ENCODE assay signal across 11 cellular contexts in the genomic region with DNA sequence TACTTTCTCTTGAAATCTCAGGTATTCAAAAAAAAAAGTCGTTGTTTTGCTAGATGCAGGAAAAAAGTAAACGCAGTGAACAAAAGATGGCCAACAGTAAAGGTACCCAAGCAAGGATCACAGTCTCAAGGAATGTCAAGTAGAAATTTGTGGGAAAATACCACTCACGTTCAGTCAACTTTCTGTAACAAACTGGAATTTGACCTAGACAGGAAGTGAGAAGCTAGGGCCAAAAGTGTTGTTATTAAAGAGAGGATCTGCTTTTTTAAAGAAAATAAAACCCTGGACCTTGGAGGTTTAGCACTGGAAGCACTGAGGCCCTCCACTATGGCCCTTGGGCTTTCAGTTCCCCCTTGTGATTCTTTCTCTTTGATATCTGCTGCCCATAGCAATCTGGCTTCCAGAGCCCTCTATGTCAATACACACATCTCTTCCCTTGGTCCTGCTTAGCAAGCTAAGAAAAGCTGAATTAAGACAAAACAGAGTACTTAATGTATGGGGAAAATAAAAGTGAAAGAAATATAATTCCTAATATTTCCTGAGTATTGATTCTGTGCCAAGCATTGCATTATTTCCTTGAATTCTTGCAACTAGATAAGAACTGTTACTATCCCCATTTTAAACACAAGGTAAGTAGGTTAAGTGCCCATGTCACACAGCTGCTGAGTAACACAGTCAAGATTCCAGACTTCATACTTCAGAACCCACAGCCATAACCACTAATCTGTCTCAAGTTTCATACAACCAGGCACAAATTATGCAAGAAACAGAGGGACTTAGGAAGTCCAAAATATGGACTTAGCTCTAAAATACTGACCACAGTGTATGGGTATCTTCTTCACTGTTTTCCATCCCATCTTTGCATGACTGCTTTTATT. TPM values are rescaled to one million over a fixed set of nuclear protein-coding genes. Genes with fewer than 3 reads are reported as not detected.
DNase-seq lines count a peak whose midpoint lies in the region; ATAC-seq and TF ChIP-seq lines count a peak whose summit lies in the region.
"Had no signal": no experiment of that assay in that cellular context is flagged by ENCODE, and none has a peak within 500 bp of the region (broad histone marks: within the 10 kb centered on the region; RNA-seq: fewer than 3 reads in every experiment).

No MANE protein-coding gene starts in this region.

- no peak overlapping the region for H3K18ac ChIP-seq in mesendoderm (ENCODE audit: low read length)

- no peak overlapping the region for H4K5ac ChIP-seq in mesendoderm (ENCODE audit: low read length)

- H3K4me3 ChIP-seq in ascending aorta (peak overlapping the region in 1 of 2 donors; percentile 69), mesendoderm (ENCODE audit: low read length) (no peak overlapping the region)

- no peaks in the 10 kb centered on the region for H3K9me3 ChIP-seq in ascending aorta

- no peak for TF ChIP-seq POLR2A in erythroblast (IDR thresholded peaks at IDR 0.05; ENCODE audit: low read length)

- H4K8ac ChIP-seq in mesendoderm (ENCODE audit: low read depth, low read length) = no peak overlapping the region

- WGBS in mesendoderm (ENCODE audit: extremely low coverage, insufficient coverage, low lambda C conversion rate) = no CpG with 5 or more reads among the region's 3 CpGs

- peak overlapping the region; percentile 89 for H2BK15ac ChIP-seq in mesendoderm (replicated peaks; ENCODE audit: low read depth)

- no peak overlapping the region for H2AK5ac ChIP-seq in mesendoderm (ENCODE audit: low read length)

- DNase-seq in AG08395 (ENCODE audit: low spot score) (peak; percentile 82), HS-27A (ENCODE audit: low read depth) (peak; percentile 51), ascending aorta (ENCODE audit: low spot score in 2 of 2) (no peak), mesendoderm (no peak), erythroblast (lab: John Stamatoyannopoulos, UW) (no peak)
- no peak for DNase-seq in activated naive CD4-positive, alpha-beta T cell treated with anti-CD3 and anti-CD28 coated beads, Interleukin-2, amount 50 U/mL, for 16 hours
- DNase-seq: NCI-H2171 treated with DMSO at 0.1 percent for 48 hours, retina had no signal

- ATAC-seq in GM21423 (IDR thresholded peaks at IDR 0.05; ENCODE audit: unreplicated experiment) (no peak), GM21381 (IDR thresholded peaks at IDR 0.05; ENCODE audit: unreplicated experiment) (no peak)
- ATAC-seq: esophagus mucosa had no signal

- H3K23ac ChIP-seq in mesendoderm (ENCODE audit: low read length) = no peak overlapping the region

- no peak overlapping the region for H3K56ac ChIP-seq in mesendoderm (ENCODE audit: low read length)

- no peaks in the 10 kb centered on the region for H3K79me2 ChIP-seq in mesendoderm (ENCODE audit: control insufficient read depth, insufficient read depth, low read length)

- H3K36me3 ChIP-seq in ascending aorta (no peaks in the 10 kb centered on the region), mesendoderm (ENCODE audit: control insufficient read depth, insufficient read depth, low read length) (no peaks in the 10 kb centered on the region)

- intact Hi-C loops in ascending aorta (cut with DNase I) = loop anchor here (5.0 kb wide), 4 partner anchors 52 to 663 kb away; no protein-coding TSS in a partner anchor

- no peak overlapping the region for H3K4ac ChIP-seq in mesendoderm (ENCODE audit: low read depth, low read length)

- no peak for TF ChIP-seq CTCF in ascending aorta (IDR thresholded peaks at IDR 0.05)

- H2BK5ac ChIP-seq in mesendoderm (ENCODE audit: low read length) = no peak overlapping the region

- H3K9ac ChIP-seq in mesendoderm (ENCODE audit: low read length) = no peak overlapping the region

- H2BK120ac ChIP-seq in mesendoderm (ENCODE audit: low read depth, low read length) = no peak overlapping the region

- H3K4me2 ChIP-seq in mesendoderm (ENCODE audit: low read length) = no peak overlapping the region

- H3K79me1 ChIP-seq in mesendoderm (ENCODE audit: low read length) = no peaks in the 10 kb centered on the region

- H3K4me1 ChIP-seq in ascending aorta = peaks cover 0 to 19% of the 10 kb centered on the region in 2 donors
- no peaks in the 10 kb centered on the region for H3K4me1 ChIP-seq in mesendoderm (ENCODE audit: control insufficient read depth, low read depth, low read length)

- H3K27ac ChIP-seq in ascending aorta (peak overlapping the region; percentile 98 to 99), mesendoderm (ENCODE audit: low read depth, low read length) (no peak overlapping the region)

- no peaks in the 10 kb centered on the region for H3K27me3 ChIP-seq in ascending aorta
- H3K27me3 ChIP-seq in mesendoderm (ENCODE audit: insufficient read depth, low read length, poor library complexity) = no peaks in the 10 kb centered on the region

RNA-seq across cellular contexts. Expression of a gene that starts 2.6 kb away (rescaled TPM):
- total RNA-seq in ascending aorta = 1.7 TPM
- polyA plus RNA-seq in mesendoderm (2013, experiment 1 of 2) = 0.80 TPM
- polyA plus RNA-seq in mesendoderm (2013, experiment 2 of 2) = 0.91 TPM

Comparison
In these comparisons a context has a peak if more than half of its experiments do, and no peak if none do; other contexts are left out.
1. DNase-seq: peak in AG08395 (single experiment) and HS-27A (single experiment); none in ascending aorta (0 of 2), mesendoderm (single experiment), activated naive CD4-positive, alpha-beta T cell treated with anti-CD3 and anti-CD28 coated beads, Interleukin-2, amount 50 U/mL, for 16 hours (single experiment) and erythroblast (0 of 2).